25 cellular contexts compared by ENCODE assay signal in genomic region chr11:100956321-100956720, GRCh38.
"Had no signal": no experiment of that assay in that cellular context is flagged by ENCODE, and none has a peak within 500 bp of the region (broad histone marks: within the 10 kb centered on the region; RNA-seq: fewer than 3 reads in every experiment).

No MANE protein-coding gene starts in this region.

- H3K9me2 ChIP-seq: SK-N-SH had no signal

- H3K27ac ChIP-seq: KMS-11, RWPE1 had no signal

- H3K9me3 ChIP-seq: SK-N-SH had no signal

- H3K27me3 Mint-ChIP-seq: T-cell had no signal

- H3K4me1 Mint-ChIP-seq: T-cell had no signal

- H3K4me3 Mint-ChIP-seq: T-cell; T-helper 1 cell treated with Interleukin-12 subunit alpha and Interleukin-12 subunit beta and Interleukin-4 antibody, amounts not matched to agents 30 μg/mL and 1 μg/mL, for 36 hours had no signal

- H3K9me3 Mint-ChIP-seq: T-helper 1 cell treated with Interleukin-12 subunit alpha and Interleukin-12 subunit beta and Interleukin-4 antibody, amounts not matched to agents 30 μg/mL and 1 μg/mL, for 36 hours had no signal

- H3K4me2 ChIP-seq: KMS-11, SK-N-SH had no signal

- H3K27ac Mint-ChIP-seq: T-cell; T-helper 1 cell treated with Interleukin-12 subunit alpha and Interleukin-12 subunit beta and Interleukin-4 antibody, amounts not matched to agents 30 μg/mL and 1 μg/mL, for 36 hours had no signal

- H3K9ac ChIP-seq: KMS-11, SK-N-SH had no signal

- H3K36me3 Mint-ChIP-seq: T-cell had no signal

- DNase-seq: IMR-90, Kasumi-1, MM.1S, NCI-H1092 treated with DMSO at 0.1 percent for 48 hours, NCI-H146, NCI-H1694 treated with DMSO at 0.1 percent for 48 hours, NCI-H1930, NCI-H2081, NCI-H2171, NCI-H226, NCI-H446, NCI-H510A, NCI-H524 treated with DMSO at 0.1 percent for 48 hours, NCI-H69, NCI-H774, PC-3, SHP77, SK-N-SH, SW 1271, T-cell had no signal

- ATAC-seq: HepG2, Panc1, PC-3, T-cell had no signal
